In genomic region chr14:105861985-105862465, GRCh38 we compare ENCODE assay signal across 7 cellular contexts.
DNase-seq lines count a peak whose midpoint lies in the region; ATAC-seq and TF ChIP-seq lines count a peak whose summit lies in the region.

No MANE protein-coding gene starts in this region.

- H3K27ac Mint-ChIP-seq in naive thymus-derived CD8-positive, alpha-beta T cell = peak overlapping the region; percentile 37 to 87 (median 76)

- peak overlapping the region in 2 of 4 donors; percentile 47 to 57 for H3K4me3 ChIP-seq in Peyer's patch

- TF ChIP-seq CTCF in Peyer's patch (IDR thresholded peaks at IDR 0.05) = no peak

- POLR2A ChIA-PET in naive thymus-derived CD8-positive, alpha-beta T cell (lab: Charles Lee) = no interaction called here

- H3K4me3 Mint-ChIP-seq in naive thymus-derived CD8-positive, alpha-beta T cell = peak overlapping the region; percentile 41 to 86 (median 64)

- peaks cover 16 to 47% (median 33%) of the 10 kb centered on the region in 4 donors for H3K4me1 Mint-ChIP-seq in naive thymus-derived CD8-positive, alpha-beta T cell

- no peaks in the 10 kb centered on the region for H3K4me1 ChIP-seq in Peyer's patch

- peak; percentile 65 for ATAC-seq in GM18520 (IDR thresholded peaks at IDR 0.05; ENCODE audit: unreplicated experiment)
- peak; percentile 75 for ATAC-seq in GM21786 (IDR thresholded peaks at IDR 0.05; ENCODE audit: unreplicated experiment)
- peak; percentile 32 to 66 for ATAC-seq in naive thymus-derived CD8-positive, alpha-beta T cell

- no peaks in the 10 kb centered on the region for H3K9me3 ChIP-seq in Peyer's patch

- H3K27me3 Mint-ChIP-seq in naive thymus-derived CD8-positive, alpha-beta T cell = peaks cover 0 to 2% (median 0%) of the 10 kb centered on the region in 5 donors

- TF ChIP-seq POLR2A in Peyer's patch (IDR thresholded peaks at IDR 0.05) = no peak

- peak overlapping the region in 2 of 4 donors; percentile 77 to 88 for H3K27ac ChIP-seq in Peyer's patch

- DNase-seq in Peyer's patch (peak in 2 of 3 donors; percentile 70 to 80), kidney tubule cell (ENCODE audit: low spot score) (no peak), SKM-1 (lab: John Stamatoyannopoulos, UW; ENCODE audit: unreplicated experiment) (no peak), RPMI8226 (no peak)
- DNase-seq in naive thymus-derived CD8-positive, alpha-beta T cell = peak in 7 of 10 donors; percentile 2 to 63 (median 33)

- no peaks in the 10 kb centered on the region for H3K27me3 ChIP-seq in Peyer's patch

- no peaks in the 10 kb centered on the region for H3K36me3 Mint-ChIP-seq in naive thymus-derived CD8-positive, alpha-beta T cell

- H3K36me3 ChIP-seq in Peyer's patch = no peaks in the 10 kb centered on the region

- H3K9me3 Mint-ChIP-seq in naive thymus-derived CD8-positive, alpha-beta T cell = no peaks in the 10 kb centered on the region

Comparison
In these comparisons a context has a peak if more than half of its experiments do, and no peak if none do; other contexts are left out.
1. DNase-seq: peak in Peyer's patch (2 of 3) and naive thymus-derived CD8-positive, alpha-beta T cell (7 of 10); none in kidney tubule cell (single experiment), SKM-1 (single experiment) and RPMI8226 (single experiment).
2. Peak in every context shown above with its lines, with median percentiles within 50 percentile points of each other: ATAC-seq.